ENCODE assay signal across 9 cellular contexts in the genomic region with DNA sequence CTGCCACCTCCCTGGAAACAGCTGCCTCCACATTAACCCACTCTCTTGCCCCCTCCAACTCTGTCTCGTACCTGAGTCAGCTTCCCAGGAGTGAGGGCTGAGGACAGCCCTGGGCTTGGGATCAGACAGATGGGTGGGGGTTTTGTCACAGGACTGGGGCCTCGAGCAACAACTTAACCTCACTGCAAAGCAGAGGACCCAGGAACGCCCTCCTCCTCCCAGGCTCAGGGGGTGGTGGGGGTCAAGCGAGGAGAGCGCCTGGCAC. TPM values are rescaled to one million over a fixed set of nuclear protein-coding genes. Genes with fewer than 3 reads are reported as not detected.
DNase-seq lines count a peak whose midpoint lies in the region; ATAC-seq and TF ChIP-seq lines count a peak whose summit lies in the region.
"Had no signal": no experiment of that assay in that cellular context is flagged by ENCODE, and none has a peak within 500 bp of the region (broad histone marks: within the 10 kb centered on the region; RNA-seq: fewer than 3 reads in every experiment).

No MANE protein-coding gene starts in this region.

- H4K20me1 ChIP-seq in GM23338 (replicated peaks; ENCODE audit: insufficient read depth): no peaks in the 10 kb centered on the region
- H4K20me1 ChIP-seq in PC-3 (ENCODE audit: low read length): no peaks in the 10 kb centered on the region

- no peak overlapping the region for H3K27ac ChIP-seq in GM23338 (ENCODE audit: low read depth)
- H3K27ac ChIP-seq in PC-3 (ENCODE audit: low read length): no peak overlapping the region
- no peak overlapping the region for H3K27ac ChIP-seq in iPS DF 6.9 (ENCODE audit: low read length)
- peak overlapping the region in 1 of 4 donors; percentile 26 for H3K27ac ChIP-seq in gastrocnemius medialis
- H3K27ac ChIP-seq: HL-60 had no signal

- H3K36me3 ChIP-seq in GM23338 (ENCODE audit: insufficient read depth): no peaks in the 10 kb centered on the region
- no peaks in the 10 kb centered on the region for H3K36me3 ChIP-seq in PC-3 (ENCODE audit: low read depth, low read length)
- H3K36me3 ChIP-seq in iPS DF 6.9 (ENCODE audit: control insufficient read depth, insufficient read depth, low read length): no peaks in the 10 kb centered on the region
- no peaks in the 10 kb centered on the region for H3K36me3 ChIP-seq in gastrocnemius medialis

- TF ChIP-seq CTCF in GM23338 (conservative IDR thresholded peaks at IDR 0.05; ENCODE audit: low read depth in 2 of 2): no peak
- no peak for TF ChIP-seq CTCF in PC-3 (conservative IDR thresholded peaks at IDR 0.05; ENCODE audit: low read depth, low read length)
- no peak for TF ChIP-seq CTCF in gastrocnemius medialis (IDR thresholded peaks at IDR 0.05 in 4 of 5, conservative IDR thresholded peaks at IDR 0.05 in 1 of 5)

- H3K9me3 ChIP-seq in PC-3 (ENCODE audit: low read length): no peaks in the 10 kb centered on the region
- H3K9me3 ChIP-seq in iPS DF 6.9 (ENCODE audit: control insufficient read depth, insufficient read depth, low read length): no peaks in the 10 kb centered on the region
- H3K9me3 ChIP-seq in gastrocnemius medialis: no peaks in the 10 kb centered on the region

- POLR2A ChIA-PET in PC-3 (lab: Charles Lee; ENCODE audit: unreplicated experiment): no interaction called here

- in situ Hi-C loops in gastrocnemius medialis (cut with MboI; ENCODE audit: low sequenced_read_pairs in 4 of 4): loop anchor here in 2 of 4 donors (25.0 kb wide), 1 partner anchor 200 kb away; the partner anchor contains the start of gene ADAMTSL2 (in 2 of the 2)

- no peak overlapping the region for H2AFZ ChIP-seq in GM23338
- peak overlapping the region; percentile 67; the same call in 1 of the 2 replicates for H2AFZ ChIP-seq in PC-3 (ENCODE audit: low read length)

- H3K9ac ChIP-seq in PC-3 (ENCODE audit: low read length): no peak overlapping the region

- peak; percentile 3; the same call in 2 of the 3 replicates for ATAC-seq in GM23338
- peak; percentile 20; the same call in 1 of the 2 replicates for ATAC-seq in PC-3
- peak; percentile 16 to 60 for ATAC-seq in gastrocnemius medialis
- ATAC-seq in HG03095 (IDR thresholded peaks at IDR 0.05; ENCODE audit: unreplicated experiment): no peak

- intact Hi-C loops in PC-3 (cut with micrococcal nuclease) (no loop called here), gastrocnemius medialis (cut with DNase I; ENCODE audit: low total_unique reads) (no loop called here)

- CTCF ChIA-PET in PC-3 (lab: Charles Lee): no interaction called here

- H3K79me2 ChIP-seq in GM23338 (replicated peaks; ENCODE audit: insufficient read depth): no peaks in the 10 kb centered on the region
- no peaks in the 10 kb centered on the region for H3K79me2 ChIP-seq in PC-3 (ENCODE audit: low read length)

- TSS peak; percentile 57 for BruUV-seq in PC-3 (replicated peaks; lab: Mats Ljungman, UMichigan)

- no peaks in the 10 kb centered on the region; the same call in 2 of the 3 replicates for H3K9me3 Mint-ChIP-seq in GM23338

- H3K4me3 ChIP-seq in GM23338 (peak overlapping the region; percentile 45; the same call in 1 of the 2 replicates), PC-3 (ENCODE audit: low read length) (peak overlapping the region; percentile 55), iPS DF 6.9 (ENCODE audit: low read length) (peak overlapping the region; percentile 5; the same call in 1 of the 2 replicates), gastrocnemius medialis (peak overlapping the region in 3 of 4 donors; percentile 32 to 40 (median 34))

- WGBS in iPS DF 6.9 (ENCODE audit: insufficient coverage, insufficient read length): no CpG with 5 or more reads among the region's 5 CpGs

- no peaks in the 10 kb centered on the region; the same call in 2 of the 3 replicates for H3K36me3 Mint-ChIP-seq in GM23338 (ENCODE audit: low read depth)

- H3K4me3 Mint-ChIP-seq in GM23338: peak overlapping the region; percentile 58

- no peaks in the 10 kb centered on the region for H3K27me3 Mint-ChIP-seq in GM23338 (ENCODE audit: insufficient read depth, low read depth, poor library complexity)

- no peak for TF ChIP-seq POLR2A in gastrocnemius medialis (IDR thresholded peaks at IDR 0.05)

- H3K27ac Mint-ChIP-seq in GM23338: no peak overlapping the region

- H3K4me1 ChIP-seq in GM23338 (ENCODE audit: insufficient read depth): peaks cover 19% of the 10 kb centered on the region
- peaks cover 5% of the 10 kb centered on the region; the same call in 1 of the 2 replicates for H3K4me1 ChIP-seq in PC-3 (ENCODE audit: insufficient read depth, low read length)
- H3K4me1 ChIP-seq in iPS DF 6.9 (ENCODE audit: control insufficient read depth, insufficient read depth, low read length): peaks cover 12% of the 10 kb centered on the region
- peaks cover 6 to 8% of the 10 kb centered on the region in 2 donors for H3K4me1 ChIP-seq in gastrocnemius medialis

- no peaks in the 10 kb centered on the region for H3K9me2 ChIP-seq in GM23338 (ENCODE audit: insufficient read depth)
- no peaks in the 10 kb centered on the region for H3K9me2 ChIP-seq in PC-3 (replicated peaks; ENCODE audit: low read length)

- DNase-seq in GM23338 (ENCODE audit: low spot score) (no peak), PC-3 (no peak), iPS DF 6.9 (ENCODE audit: low read depth, low spot score) (no peak), gastrocnemius medialis (peak in 1 of 2 donors; percentile 40), epidermal melanocyte (ENCODE audit: insufficient read length, low spot score) (no peak), T-helper 2 cell (no peak)
- DNase-seq: kidney glomerular epithelial cell had no signal

- peak overlapping the region; percentile 73 for H3K4me2 ChIP-seq in GM23338
- peak overlapping the region; percentile 71 for H3K4me2 ChIP-seq in PC-3 (ENCODE audit: low read length)

- H3F3A ChIP-seq in GM23338 (replicated peaks; ENCODE audit: low read depth) (no peaks in the 10 kb centered on the region), PC-3 (ENCODE audit: low read length, unreplicated experiment) (no peaks in the 10 kb centered on the region)

- no peaks in the 10 kb centered on the region for H3K27me3 ChIP-seq in GM23338 (ENCODE audit: insufficient read depth)
- H3K27me3 ChIP-seq in PC-3 (ENCODE audit: low read length): no peaks in the 10 kb centered on the region
- no peaks in the 10 kb centered on the region for H3K27me3 ChIP-seq in iPS DF 6.9 (ENCODE audit: control insufficient read depth, insufficient read depth, low read length)
- no peaks in the 10 kb centered on the region for H3K27me3 ChIP-seq in gastrocnemius medialis

- H3K4me1 Mint-ChIP-seq in GM23338: peaks cover 31% of the 10 kb centered on the region

TF ChIP-seq in GM23338, 12 proteins besides CTCF, POLR2A, EP300 and RAD21 (continues in another document):
- TF ChIP-seq, protein P1, sequence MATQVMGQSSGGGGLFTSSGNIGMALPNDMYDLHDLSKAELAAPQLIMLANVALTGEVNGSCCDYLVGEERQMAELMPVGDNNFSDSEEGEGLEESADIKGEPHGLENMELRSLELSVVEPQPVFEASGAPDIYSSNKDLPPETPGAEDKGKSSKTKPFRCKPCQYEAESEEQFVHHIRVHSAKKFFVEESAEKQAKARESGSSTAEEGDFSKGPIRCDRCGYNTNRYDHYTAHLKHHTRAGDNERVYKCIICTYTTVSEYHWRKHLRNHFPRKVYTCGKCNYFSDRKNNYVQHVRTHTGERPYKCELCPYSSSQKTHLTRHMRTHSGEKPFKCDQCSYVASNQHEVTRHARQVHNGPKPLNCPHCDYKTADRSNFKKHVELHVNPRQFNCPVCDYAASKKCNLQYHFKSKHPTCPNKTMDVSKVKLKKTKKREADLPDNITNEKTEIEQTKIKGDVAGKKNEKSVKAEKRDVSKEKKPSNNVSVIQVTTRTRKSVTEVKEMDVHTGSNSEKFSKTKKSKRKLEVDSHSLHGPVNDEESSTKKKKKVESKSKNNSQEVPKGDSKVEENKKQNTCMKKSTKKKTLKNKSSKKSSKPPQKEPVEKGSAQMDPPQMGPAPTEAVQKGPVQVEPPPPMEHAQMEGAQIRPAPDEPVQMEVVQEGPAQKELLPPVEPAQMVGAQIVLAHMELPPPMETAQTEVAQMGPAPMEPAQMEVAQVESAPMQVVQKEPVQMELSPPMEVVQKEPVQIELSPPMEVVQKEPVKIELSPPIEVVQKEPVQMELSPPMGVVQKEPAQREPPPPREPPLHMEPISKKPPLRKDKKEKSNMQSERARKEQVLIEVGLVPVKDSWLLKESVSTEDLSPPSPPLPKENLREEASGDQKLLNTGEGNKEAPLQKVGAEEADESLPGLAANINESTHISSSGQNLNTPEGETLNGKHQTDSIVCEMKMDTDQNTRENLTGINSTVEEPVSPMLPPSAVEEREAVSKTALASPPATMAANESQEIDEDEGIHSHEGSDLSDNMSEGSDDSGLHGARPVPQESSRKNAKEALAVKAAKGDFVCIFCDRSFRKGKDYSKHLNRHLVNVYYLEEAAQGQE (IDR thresholded peaks at IDR 0.05; ENCODE audit: unreplicated experiment): no peak
- TF ChIP-seq EZH2phosphoT487 (IDR thresholded peaks at IDR 0.05; ENCODE audit: unreplicated experiment) (no peak), ZNF114 (CRISPR knock-in tag; IDR thresholded peaks at IDR 0.05) (no peak), ETS1 (IDR thresholded peaks at IDR 0.05) (no peak), POLR2AphosphoS5 (IDR thresholded peaks at IDR 0.05; ENCODE audit: low read depth) (no peak), JUNB (IDR thresholded peaks at IDR 0.05; ENCODE audit: unreplicated experiment) (no peak), CREB1 (CRISPR knock-in tag; IDR thresholded peaks at IDR 0.05; ENCODE audit: low read depth) (no peak), NANOG (IDR thresholded peaks at IDR 0.05; ENCODE audit: borderline replicate concordance) (no peak), EZH2 (IDR thresholded peaks at IDR 0.05; ENCODE audit: low read depth, unreplicated experiment) (no peak), ZNF331 (CRISPR knock-in tag; IDR thresholded peaks at IDR 0.05; ENCODE audit: low read depth) (no peak), STAT1 (IDR thresholded peaks at IDR 0.05; ENCODE audit: unreplicated experiment) (no peak)

RNA-seq across cellular contexts. Expression of gene SARDH, which starts 0.4 kb away (rescaled TPM):
- 9.8 and 10.4 TPM in 2 replicates for total RNA-seq in GM23338 (2014; rRNA removed; shearing (Covaris generic))
- 2.6 and 2.8 TPM in 2 replicates for polyA plus RNA-seq in GM23338 (2016; fragmentation: Nextera tagmentation; extraction: Ambion mirVana)
- 2.5 and 3.4 TPM in 2 replicates for total RNA-seq in PC-3 (2014; rRNA removed)
- 1 to 10 TPM in 1 of 4 donors, under 1 TPM in 3; 0.39 to 2.9 (median 0.59) TPM for total RNA-seq in gastrocnemius medialis

Comparison
In these comparisons a context has a peak if more than half of its experiments do, and no peak if none do; other contexts are left out.
1. H3K4me3 ChIP-seq: peak in every context shown above with its lines; median percentile 55 in PC-3; 45 in GM23338; 34 in gastrocnemius medialis; 5 in iPS DF 6.9.